Comparison of ENCODE assay signal across 9 cellular contexts in the genomic region with DNA sequence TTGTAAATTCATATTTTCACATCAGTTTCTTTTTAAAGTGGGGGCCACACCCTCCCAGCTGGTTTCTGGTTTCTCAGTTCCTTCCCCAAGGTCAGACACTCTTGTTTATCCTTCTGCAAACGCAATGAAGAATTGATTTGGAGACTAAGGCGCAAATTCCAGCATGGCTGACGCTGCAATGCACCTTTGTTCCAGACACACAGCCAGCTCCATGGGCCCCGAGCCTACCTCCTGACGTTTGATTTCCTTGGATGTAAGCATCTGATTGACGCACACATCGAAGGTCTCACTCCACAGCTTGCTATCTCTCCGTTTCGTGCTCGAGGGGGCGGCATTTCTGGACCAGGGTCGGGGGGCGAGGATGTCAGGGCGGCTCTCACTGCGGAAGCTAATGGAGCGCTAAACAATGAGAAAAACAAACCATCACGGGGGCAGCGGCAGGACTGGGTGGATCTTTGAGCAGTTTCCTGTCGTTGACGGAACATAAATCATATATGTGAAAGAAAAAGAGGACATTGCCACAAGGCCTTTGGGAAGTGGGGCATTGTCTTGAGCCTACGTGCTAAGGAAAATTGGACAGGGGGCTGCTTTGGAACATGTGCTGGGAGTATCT. TPM values are rescaled to one million over a fixed set of nuclear protein-coding genes. Genes with fewer than 3 reads are reported as not detected.
DNase-seq lines count a peak whose midpoint lies in the region; ATAC-seq, FAIRE-seq and TF ChIP-seq lines count a peak whose summit lies in the region.
"Had no signal": no experiment of that assay in that cellular context is flagged by ENCODE, and none has a peak within 500 bp of the region (broad histone marks: within the 10 kb centered on the region; RNA-seq: fewer than 3 reads in every experiment).

No MANE protein-coding gene starts in this region.

- H3K4me1 ChIP-seq in OCI-LY3 (ENCODE audit: low read length) (peaks cover 77% of the 10 kb centered on the region), gastrocnemius medialis (peaks cover 30 to 33% of the 10 kb centered on the region in 2 donors)

- peak overlapping the region; percentile 98 for H3K4me2 ChIP-seq in OCI-LY3 (ENCODE audit: low read length)
- H3K4me2 ChIP-seq: KMS-11 had no signal

- H3K9me3 ChIP-seq in OCI-LY3 (ENCODE audit: insufficient read depth, low read length) (peaks cover 6% of the 10 kb centered on the region; the same call in 1 of the 2 replicates), gastrocnemius medialis (no peaks in the 10 kb centered on the region)

- H3K36me3 ChIP-seq in OCI-LY3 (replicated peaks; ENCODE audit: low read depth, low read length) (peaks cover 12% of the 10 kb centered on the region), gastrocnemius medialis (peaks cover 0 to 9% of the 10 kb centered on the region in 2 donors)

- in situ Hi-C loops in gastrocnemius medialis (cut with MboI; ENCODE audit: low sequenced_read_pairs in 4 of 4): loop anchor here in 1 of 4 donors (5.0 kb wide), 1 partner anchor 42 kb away; no protein-coding TSS in a partner anchor
- in situ Hi-C loops in G401 (cut with HindIII; ENCODE audit: low sequenced_read_pairs): no loop called here

- peak overlapping the region; percentile 52 for H2AFZ ChIP-seq in OCI-LY3 (ENCODE audit: low read depth, low read length)

- DNase-seq in GM18507 (ENCODE audit: extremely low spot score, insufficient read length, low read depth) (peak; percentile 26), gastrocnemius medialis (no peak), HTR-8/SVneo (ENCODE audit: insufficient read length, low spot score) (no peak), H54 (ENCODE audit: insufficient read length, low spot score) (no peak), G401 (ENCODE audit: low spot score) (no peak), COLO668 (lab: John Stamatoyannopoulos, UW; ENCODE audit: unreplicated experiment) (no peak)
- peak; percentile 31 for DNase-seq in effector CD4-positive, alpha-beta T cell

- H3K4me3 ChIP-seq in OCI-LY3 (ENCODE audit: low read length) (peak overlapping the region; percentile 79), gastrocnemius medialis (peak overlapping the region in 1 of 4 donors; percentile 26)

- H3K27me3 ChIP-seq in OCI-LY3 (ENCODE audit: low read depth, low read length): no peaks in the 10 kb centered on the region
- H3K27me3 ChIP-seq in gastrocnemius medialis: no peaks in the 10 kb centered on the region

- H4K20me1 ChIP-seq in OCI-LY3 (ENCODE audit: insufficient read depth, low read length): no peaks in the 10 kb centered on the region

- TF ChIP-seq POLR2A in gastrocnemius medialis (IDR thresholded peaks at IDR 0.05) (no peak), H54 (IDR thresholded peaks at IDR 0.05; ENCODE audit: low read depth, low read length) (no peak)

- ATAC-seq in gastrocnemius medialis: no peak

- FAIRE-seq in GM18507 (lab: Jason Lieb, UNC) (peak; percentile 85), HTR-8/SVneo (lab: Jason Lieb, UNC) (no peak), H54 (lab: Jason Lieb, UNC) (no peak)

- intact Hi-C loops in gastrocnemius medialis (cut with DNase I; ENCODE audit: low total_unique reads): no loop called here

- H3K79me2 ChIP-seq in OCI-LY3 (ENCODE audit: low read length): 0 out of 2 replicates have a peak, but pooled peaks cover 2% of the 10 kb centered on the region

- TF ChIP-seq CTCF in OCI-LY3 (IDR thresholded peaks at IDR 0.05; ENCODE audit: low read depth, low read length): peak; percentile 33
- no peak for TF ChIP-seq CTCF in gastrocnemius medialis (IDR thresholded peaks at IDR 0.05 in 4 of 5, conservative IDR thresholded peaks at IDR 0.05 in 1 of 5)

- H3K27ac ChIP-seq in OCI-LY3 (ENCODE audit: low read length) (peak overlapping the region; percentile 92), gastrocnemius medialis (peak overlapping the region; percentile 48 to 59 (median 57))
- H3K27ac ChIP-seq: KMS-11 had no signal

- peak overlapping the region; percentile 67 for H3K9ac ChIP-seq in OCI-LY3 (ENCODE audit: low read length)
- H3K9ac ChIP-seq: KMS-11 had no signal

RNA-seq across cellular contexts. Expression of gene ARHGEF3, which starts 46.9 kb away (rescaled TPM):
- 10 to 100 TPM in 1 of 4 donors, 1 to 10 TPM in 3; 3.1 to 11.6 (median 5.7) TPM for total RNA-seq in gastrocnemius medialis
- total RNA-seq in G401 (2014; rRNA removed; shearing (Covaris generic)): 12.7 and 13.8 TPM in 2 replicates

Comparison
In these comparisons a context has a peak if more than half of its experiments do, and no peak if none do; other contexts are left out.
1. DNase-seq: peak in GM18507 (single experiment) and effector CD4-positive, alpha-beta T cell (single experiment); none in gastrocnemius medialis (0 of 2), HTR-8/SVneo (single experiment), H54 (single experiment), G401 (single experiment) and COLO668 (single experiment).